Comparison of ENCODE assay signal across 1 cellular context in the genomic region with DNA sequence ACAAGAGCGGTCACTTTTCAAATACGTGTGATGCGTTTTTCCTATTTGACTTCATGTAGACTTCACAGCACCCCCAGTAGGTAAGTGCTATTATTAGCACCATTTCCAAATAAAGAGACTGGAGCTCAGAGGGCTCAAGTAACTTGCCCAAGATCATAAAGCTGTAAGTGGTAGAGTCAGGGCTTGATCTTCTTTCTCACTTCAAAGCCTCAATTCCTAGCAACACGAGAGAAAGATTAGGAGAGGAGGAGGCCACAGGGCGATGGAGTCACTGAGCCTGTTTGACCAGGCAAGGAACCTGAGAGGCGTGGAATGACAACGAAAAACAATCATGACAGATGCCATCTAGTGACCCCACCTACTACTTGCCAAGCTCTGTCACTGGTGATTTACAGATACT.
TF ChIP-seq lines count a peak whose summit lies in the region.

No MANE protein-coding gene starts in this region.

TF ChIP-seq in GM23338, 12 proteins besides CTCF, POLR2A, EP300 and RAD21 (continued from another document):
- TF ChIP-seq, protein P1, sequence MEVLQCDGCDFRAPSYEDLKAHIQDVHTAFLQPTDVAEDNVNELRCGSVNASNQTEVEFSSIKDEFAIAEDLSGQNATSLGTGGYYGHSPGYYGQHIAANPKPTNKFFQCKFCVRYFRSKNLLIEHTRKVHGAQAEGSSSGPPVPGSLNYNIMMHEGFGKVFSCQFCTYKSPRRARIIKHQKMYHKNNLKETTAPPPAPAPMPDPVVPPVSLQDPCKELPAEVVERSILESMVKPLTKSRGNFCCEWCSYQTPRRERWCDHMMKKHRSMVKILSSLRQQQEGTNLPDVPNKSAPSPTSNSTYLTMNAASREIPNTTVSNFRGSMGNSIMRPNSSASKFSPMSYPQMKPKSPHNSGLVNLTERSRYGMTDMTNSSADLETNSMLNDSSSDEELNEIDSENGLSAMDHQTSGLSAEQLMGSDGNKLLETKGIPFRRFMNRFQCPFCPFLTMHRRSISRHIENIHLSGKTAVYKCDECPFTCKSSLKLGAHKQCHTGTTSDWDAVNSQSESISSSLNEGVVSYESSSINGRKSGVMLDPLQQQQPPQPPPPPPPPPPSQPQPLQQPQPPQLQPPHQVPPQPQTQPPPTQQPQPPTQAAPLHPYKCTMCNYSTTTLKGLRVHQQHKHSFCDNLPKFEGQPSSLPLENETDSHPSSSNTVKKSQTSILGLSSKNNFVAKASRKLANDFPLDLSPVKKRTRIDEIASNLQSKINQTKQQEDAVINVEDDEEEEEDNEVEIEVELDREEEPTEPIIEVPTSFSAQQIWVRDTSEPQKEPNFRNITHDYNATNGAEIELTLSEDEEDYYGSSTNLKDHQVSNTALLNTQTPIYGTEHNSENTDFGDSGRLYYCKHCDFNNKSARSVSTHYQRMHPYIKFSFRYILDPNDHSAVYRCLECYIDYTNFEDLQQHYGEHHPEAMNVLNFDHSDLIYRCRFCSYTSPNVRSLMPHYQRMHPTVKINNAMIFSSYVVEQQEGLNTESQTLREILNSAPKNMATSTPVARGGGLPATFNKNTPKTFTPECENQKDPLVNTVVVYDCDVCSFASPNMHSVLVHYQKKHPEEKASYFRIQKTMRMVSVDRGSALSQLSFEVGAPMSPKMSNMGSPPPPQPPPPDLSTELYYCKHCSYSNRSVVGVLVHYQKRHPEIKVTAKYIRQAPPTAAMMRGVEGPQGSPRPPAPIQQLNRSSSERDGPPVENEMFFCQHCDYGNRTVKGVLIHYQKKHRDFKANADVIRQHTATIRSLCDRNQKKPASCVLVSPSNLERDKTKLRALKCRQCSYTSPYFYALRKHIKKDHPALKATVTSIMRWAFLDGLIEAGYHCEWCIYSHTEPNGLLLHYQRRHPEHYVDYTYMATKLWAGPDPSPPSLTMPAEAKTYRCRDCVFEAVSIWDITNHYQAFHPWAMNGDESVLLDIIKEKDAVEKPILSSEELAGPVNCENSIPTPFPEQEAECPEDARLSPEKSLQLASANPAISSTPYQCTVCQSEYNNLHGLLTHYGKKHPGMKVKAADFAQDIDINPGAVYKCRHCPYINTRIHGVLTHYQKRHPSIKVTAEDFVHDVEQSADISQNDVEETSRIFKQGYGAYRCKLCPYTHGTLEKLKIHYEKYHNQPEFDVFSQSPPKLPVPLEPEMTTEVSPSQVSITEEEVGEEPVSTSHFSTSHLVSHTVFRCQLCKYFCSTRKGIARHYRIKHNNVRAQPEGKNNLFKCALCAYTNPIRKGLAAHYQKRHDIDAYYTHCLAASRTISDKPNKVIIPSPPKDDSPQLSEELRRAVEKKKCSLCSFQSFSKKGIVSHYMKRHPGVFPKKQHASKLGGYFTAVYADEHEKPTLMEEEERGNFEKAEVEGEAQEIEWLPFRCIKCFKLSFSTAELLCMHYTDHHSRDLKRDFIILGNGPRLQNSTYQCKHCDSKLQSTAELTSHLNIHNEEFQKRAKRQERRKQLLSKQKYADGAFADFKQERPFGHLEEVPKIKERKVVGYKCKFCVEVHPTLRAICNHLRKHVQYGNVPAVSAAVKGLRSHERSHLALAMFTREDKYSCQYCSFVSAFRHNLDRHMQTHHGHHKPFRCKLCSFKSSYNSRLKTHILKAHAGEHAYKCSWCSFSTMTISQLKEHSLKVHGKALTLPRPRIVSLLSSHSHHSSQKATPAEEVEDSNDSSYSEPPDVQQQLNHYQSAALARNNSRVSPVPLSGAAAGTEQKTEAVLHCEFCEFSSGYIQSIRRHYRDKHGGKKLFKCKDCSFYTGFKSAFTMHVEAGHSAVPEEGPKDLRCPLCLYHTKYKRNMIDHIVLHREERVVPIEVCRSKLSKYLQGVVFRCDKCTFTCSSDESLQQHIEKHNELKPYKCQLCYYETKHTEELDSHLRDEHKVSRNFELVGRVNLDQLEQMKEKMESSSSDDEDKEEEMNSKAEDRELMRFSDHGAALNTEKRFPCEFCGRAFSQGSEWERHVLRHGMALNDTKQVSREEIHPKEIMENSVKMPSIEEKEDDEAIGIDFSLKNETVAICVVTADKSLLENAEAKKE (CRISPR knock-in tag; IDR thresholded peaks at IDR 0.05), result no peak
- TF ChIP-seq NANOG (IDR thresholded peaks at IDR 0.05; ENCODE audit: borderline replicate concordance) (no peak), JUNB (IDR thresholded peaks at IDR 0.05; ENCODE audit: unreplicated experiment) (no peak), ZNF114 (CRISPR knock-in tag; IDR thresholded peaks at IDR 0.05) (no peak), ZNF331 (CRISPR knock-in tag; IDR thresholded peaks at IDR 0.05; ENCODE audit: low read depth) (no peak), STAT1 (IDR thresholded peaks at IDR 0.05; ENCODE audit: unreplicated experiment) (no peak), EZH2 (IDR thresholded peaks at IDR 0.05; ENCODE audit: low read depth, unreplicated experiment) (no peak), POLR2AphosphoS5 (IDR thresholded peaks at IDR 0.05; ENCODE audit: low read depth) (no peak), CREB1 (CRISPR knock-in tag; IDR thresholded peaks at IDR 0.05; ENCODE audit: low read depth) (no peak)
- TF ChIP-seq, protein P2, sequence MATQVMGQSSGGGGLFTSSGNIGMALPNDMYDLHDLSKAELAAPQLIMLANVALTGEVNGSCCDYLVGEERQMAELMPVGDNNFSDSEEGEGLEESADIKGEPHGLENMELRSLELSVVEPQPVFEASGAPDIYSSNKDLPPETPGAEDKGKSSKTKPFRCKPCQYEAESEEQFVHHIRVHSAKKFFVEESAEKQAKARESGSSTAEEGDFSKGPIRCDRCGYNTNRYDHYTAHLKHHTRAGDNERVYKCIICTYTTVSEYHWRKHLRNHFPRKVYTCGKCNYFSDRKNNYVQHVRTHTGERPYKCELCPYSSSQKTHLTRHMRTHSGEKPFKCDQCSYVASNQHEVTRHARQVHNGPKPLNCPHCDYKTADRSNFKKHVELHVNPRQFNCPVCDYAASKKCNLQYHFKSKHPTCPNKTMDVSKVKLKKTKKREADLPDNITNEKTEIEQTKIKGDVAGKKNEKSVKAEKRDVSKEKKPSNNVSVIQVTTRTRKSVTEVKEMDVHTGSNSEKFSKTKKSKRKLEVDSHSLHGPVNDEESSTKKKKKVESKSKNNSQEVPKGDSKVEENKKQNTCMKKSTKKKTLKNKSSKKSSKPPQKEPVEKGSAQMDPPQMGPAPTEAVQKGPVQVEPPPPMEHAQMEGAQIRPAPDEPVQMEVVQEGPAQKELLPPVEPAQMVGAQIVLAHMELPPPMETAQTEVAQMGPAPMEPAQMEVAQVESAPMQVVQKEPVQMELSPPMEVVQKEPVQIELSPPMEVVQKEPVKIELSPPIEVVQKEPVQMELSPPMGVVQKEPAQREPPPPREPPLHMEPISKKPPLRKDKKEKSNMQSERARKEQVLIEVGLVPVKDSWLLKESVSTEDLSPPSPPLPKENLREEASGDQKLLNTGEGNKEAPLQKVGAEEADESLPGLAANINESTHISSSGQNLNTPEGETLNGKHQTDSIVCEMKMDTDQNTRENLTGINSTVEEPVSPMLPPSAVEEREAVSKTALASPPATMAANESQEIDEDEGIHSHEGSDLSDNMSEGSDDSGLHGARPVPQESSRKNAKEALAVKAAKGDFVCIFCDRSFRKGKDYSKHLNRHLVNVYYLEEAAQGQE (IDR thresholded peaks at IDR 0.05; ENCODE audit: unreplicated experiment), result no peak
- TF ChIP-seq, protein P3, sequence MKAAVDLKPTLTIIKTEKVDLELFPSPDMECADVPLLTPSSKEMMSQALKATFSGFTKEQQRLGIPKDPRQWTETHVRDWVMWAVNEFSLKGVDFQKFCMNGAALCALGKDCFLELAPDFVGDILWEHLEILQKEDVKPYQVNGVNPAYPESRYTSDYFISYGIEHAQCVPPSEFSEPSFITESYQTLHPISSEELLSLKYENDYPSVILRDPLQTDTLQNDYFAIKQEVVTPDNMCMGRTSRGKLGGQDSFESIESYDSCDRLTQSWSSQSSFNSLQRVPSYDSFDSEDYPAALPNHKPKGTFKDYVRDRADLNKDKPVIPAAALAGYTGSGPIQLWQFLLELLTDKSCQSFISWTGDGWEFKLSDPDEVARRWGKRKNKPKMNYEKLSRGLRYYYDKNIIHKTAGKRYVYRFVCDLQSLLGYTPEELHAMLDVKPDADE (IDR thresholded peaks at IDR 0.05), result no peak
